ENCODE assay signal across 1 cellular context in genomic region chr7:105878746-105879605, GRCh38.
TF ChIP-seq lines count a peak whose summit lies in the region.

No MANE protein-coding gene starts in this region.

TF ChIP-seq in GM23338, 12 proteins besides CTCF, POLR2A, EP300 and RAD21 (continued from another document):
- TF ChIP-seq, protein P1, sequence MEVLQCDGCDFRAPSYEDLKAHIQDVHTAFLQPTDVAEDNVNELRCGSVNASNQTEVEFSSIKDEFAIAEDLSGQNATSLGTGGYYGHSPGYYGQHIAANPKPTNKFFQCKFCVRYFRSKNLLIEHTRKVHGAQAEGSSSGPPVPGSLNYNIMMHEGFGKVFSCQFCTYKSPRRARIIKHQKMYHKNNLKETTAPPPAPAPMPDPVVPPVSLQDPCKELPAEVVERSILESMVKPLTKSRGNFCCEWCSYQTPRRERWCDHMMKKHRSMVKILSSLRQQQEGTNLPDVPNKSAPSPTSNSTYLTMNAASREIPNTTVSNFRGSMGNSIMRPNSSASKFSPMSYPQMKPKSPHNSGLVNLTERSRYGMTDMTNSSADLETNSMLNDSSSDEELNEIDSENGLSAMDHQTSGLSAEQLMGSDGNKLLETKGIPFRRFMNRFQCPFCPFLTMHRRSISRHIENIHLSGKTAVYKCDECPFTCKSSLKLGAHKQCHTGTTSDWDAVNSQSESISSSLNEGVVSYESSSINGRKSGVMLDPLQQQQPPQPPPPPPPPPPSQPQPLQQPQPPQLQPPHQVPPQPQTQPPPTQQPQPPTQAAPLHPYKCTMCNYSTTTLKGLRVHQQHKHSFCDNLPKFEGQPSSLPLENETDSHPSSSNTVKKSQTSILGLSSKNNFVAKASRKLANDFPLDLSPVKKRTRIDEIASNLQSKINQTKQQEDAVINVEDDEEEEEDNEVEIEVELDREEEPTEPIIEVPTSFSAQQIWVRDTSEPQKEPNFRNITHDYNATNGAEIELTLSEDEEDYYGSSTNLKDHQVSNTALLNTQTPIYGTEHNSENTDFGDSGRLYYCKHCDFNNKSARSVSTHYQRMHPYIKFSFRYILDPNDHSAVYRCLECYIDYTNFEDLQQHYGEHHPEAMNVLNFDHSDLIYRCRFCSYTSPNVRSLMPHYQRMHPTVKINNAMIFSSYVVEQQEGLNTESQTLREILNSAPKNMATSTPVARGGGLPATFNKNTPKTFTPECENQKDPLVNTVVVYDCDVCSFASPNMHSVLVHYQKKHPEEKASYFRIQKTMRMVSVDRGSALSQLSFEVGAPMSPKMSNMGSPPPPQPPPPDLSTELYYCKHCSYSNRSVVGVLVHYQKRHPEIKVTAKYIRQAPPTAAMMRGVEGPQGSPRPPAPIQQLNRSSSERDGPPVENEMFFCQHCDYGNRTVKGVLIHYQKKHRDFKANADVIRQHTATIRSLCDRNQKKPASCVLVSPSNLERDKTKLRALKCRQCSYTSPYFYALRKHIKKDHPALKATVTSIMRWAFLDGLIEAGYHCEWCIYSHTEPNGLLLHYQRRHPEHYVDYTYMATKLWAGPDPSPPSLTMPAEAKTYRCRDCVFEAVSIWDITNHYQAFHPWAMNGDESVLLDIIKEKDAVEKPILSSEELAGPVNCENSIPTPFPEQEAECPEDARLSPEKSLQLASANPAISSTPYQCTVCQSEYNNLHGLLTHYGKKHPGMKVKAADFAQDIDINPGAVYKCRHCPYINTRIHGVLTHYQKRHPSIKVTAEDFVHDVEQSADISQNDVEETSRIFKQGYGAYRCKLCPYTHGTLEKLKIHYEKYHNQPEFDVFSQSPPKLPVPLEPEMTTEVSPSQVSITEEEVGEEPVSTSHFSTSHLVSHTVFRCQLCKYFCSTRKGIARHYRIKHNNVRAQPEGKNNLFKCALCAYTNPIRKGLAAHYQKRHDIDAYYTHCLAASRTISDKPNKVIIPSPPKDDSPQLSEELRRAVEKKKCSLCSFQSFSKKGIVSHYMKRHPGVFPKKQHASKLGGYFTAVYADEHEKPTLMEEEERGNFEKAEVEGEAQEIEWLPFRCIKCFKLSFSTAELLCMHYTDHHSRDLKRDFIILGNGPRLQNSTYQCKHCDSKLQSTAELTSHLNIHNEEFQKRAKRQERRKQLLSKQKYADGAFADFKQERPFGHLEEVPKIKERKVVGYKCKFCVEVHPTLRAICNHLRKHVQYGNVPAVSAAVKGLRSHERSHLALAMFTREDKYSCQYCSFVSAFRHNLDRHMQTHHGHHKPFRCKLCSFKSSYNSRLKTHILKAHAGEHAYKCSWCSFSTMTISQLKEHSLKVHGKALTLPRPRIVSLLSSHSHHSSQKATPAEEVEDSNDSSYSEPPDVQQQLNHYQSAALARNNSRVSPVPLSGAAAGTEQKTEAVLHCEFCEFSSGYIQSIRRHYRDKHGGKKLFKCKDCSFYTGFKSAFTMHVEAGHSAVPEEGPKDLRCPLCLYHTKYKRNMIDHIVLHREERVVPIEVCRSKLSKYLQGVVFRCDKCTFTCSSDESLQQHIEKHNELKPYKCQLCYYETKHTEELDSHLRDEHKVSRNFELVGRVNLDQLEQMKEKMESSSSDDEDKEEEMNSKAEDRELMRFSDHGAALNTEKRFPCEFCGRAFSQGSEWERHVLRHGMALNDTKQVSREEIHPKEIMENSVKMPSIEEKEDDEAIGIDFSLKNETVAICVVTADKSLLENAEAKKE (CRISPR knock-in tag; IDR thresholded peaks at IDR 0.05), result no peak
- no peak for TF ChIP-seq ZNF331 (CRISPR knock-in tag; IDR thresholded peaks at IDR 0.05; ENCODE audit: low read depth)
- TF ChIP-seq EZH2phosphoT487 (IDR thresholded peaks at IDR 0.05; ENCODE audit: unreplicated experiment), result no peak
